17 cellular contexts compared by ENCODE assay signal in genomic region chr2:101006065-101006715, GRCh38. TPM values are rescaled to one million over a fixed set of nuclear protein-coding genes. Genes with fewer than 3 reads are reported as not detected.
A peak's percentile ranks its signal among the peaks of the same experiment; 100 is the strongest.
DNase-seq lines count a peak whose midpoint lies in the region; ATAC-seq and TF ChIP-seq lines count a peak whose summit lies in the region.
"Had no signal": no experiment of that assay in that cellular context is flagged by ENCODE, and none has a peak within 500 bp of the region (broad histone marks: within the 10 kb centered on the region; RNA-seq: fewer than 3 reads in every experiment).

No MANE protein-coding gene starts in this region.

- H3K27ac ChIP-seq in GM23338 (ENCODE audit: low read depth), result no peak overlapping the region
- H3K27ac ChIP-seq: skin epidermis had no signal

- POLR2A ChIA-PET in activated CD4-positive, alpha-beta T cell treated with anti-CD3 and anti-CD28 coated beads for 36 hours (lab: Charles Lee), result no interaction called here

- H3F3A ChIP-seq in GM23338 (replicated peaks; ENCODE audit: low read depth), result peaks cover 51% of the 10 kb centered on the region

- no peak for DNase-seq in activated CD4-positive, alpha-beta T cell treated with anti-CD3 and anti-CD28 coated beads for 36 hours
- DNase-seq in activated CD4-positive, alpha-beta T cell treated with anti-CD3 and anti-CD28 coated beads for 48 hours, result no peak
- no peak for DNase-seq in GM23338 (ENCODE audit: low spot score)
- DNase-seq in activated T-helper 2 cell treated with anti-CD3 and anti-CD28 coated beads, Interferon-gamma antibody, Interleukin-2, Interleukin-4, amounts not matched to agents 10 μg/mL and 5 μg/mL and 100 μg/mL, durations not matched to agents 14 hours and 24 hours and 36 hours (ENCODE audit: low spot score), result no peak
- no peak for DNase-seq in natural killer cell
- no peak for DNase-seq in left lobe of liver (ENCODE audit: low spot score)
- no peak for DNase-seq in SW 1271 (lab: John Stamatoyannopoulos, UW)
- DNase-seq: cortex of kidney, left ventricle myocardium superior, NCI-H1436 treated with DMSO at 0.1 percent for 48 hours, NCI-H2227 treated with DMSO at 0.1 percent for 48 hours, posterior cingulate gyrus, trophoblast cell had no signal

- H3K4me2 ChIP-seq in GM23338, result no peak overlapping the region

- peaks cover 71% of the 10 kb centered on the region for H3K36me3 Mint-ChIP-seq in activated CD4-positive, alpha-beta T cell treated with anti-CD3 and anti-CD28 coated beads for 36 hours (ENCODE audit: low read depth)
- H3K36me3 Mint-ChIP-seq in GM23338 (ENCODE audit: low read depth) (peaks cover 89% of the 10 kb centered on the region), natural killer cell (peaks cover 32% of the 10 kb centered on the region)
- peaks cover 84% of the 10 kb centered on the region for H3K36me3 Mint-ChIP-seq in activated T-helper 2 cell treated with anti-CD3 and anti-CD28 coated beads, Interferon-gamma antibody, Interleukin-2, Interleukin-4, amounts not matched to agents 10 μg/mL and 5 μg/mL and 100 μg/mL, durations not matched to agents 14 hours and 24 hours and 36 hours (ENCODE audit: low read depth)

- CTCF ChIA-PET in activated CD4-positive, alpha-beta T cell treated with anti-CD3 and anti-CD28 coated beads for 36 hours (lab: Charles Lee), result interaction anchor here (0.6 to 4.9 kb wide), 3 partner anchors 8 to 351 kb away, joined by 3 to 21 read pairs (median 3); no protein-coding TSS in a partner anchor

- no peaks in the 10 kb centered on the region for H3K9me2 ChIP-seq in GM23338 (ENCODE audit: insufficient read depth)

- peaks cover 36% of the 10 kb centered on the region for H3K79me2 ChIP-seq in GM23338 (replicated peaks; ENCODE audit: insufficient read depth)

- intact Hi-C loops in activated CD4-positive, alpha-beta T cell treated with anti-CD3 and anti-CD28 coated beads for 36 hours (cut with DNase I, micrococcal nuclease), result no loop called here
- intact Hi-C loops in activated T-helper 2 cell treated with anti-CD3 and anti-CD28 coated beads, Interferon-gamma antibody, Interleukin-2, Interleukin-4, amounts not matched to agents 10 μg/mL and 5 μg/mL and 100 μg/mL, durations not matched to agents 14 hours and 24 hours and 36 hours (cut with micrococcal nuclease), result no loop called here
- intact Hi-C loops in natural killer cell (cut with micrococcal nuclease), result no loop called here

- no peaks in the 10 kb centered on the region for H3K27me3 Mint-ChIP-seq in activated CD4-positive, alpha-beta T cell treated with anti-CD3 and anti-CD28 coated beads for 36 hours
- H3K27me3 Mint-ChIP-seq in GM23338 (ENCODE audit: insufficient read depth, low read depth, poor library complexity) (peaks cover 41% of the 10 kb centered on the region), natural killer cell (ENCODE audit: low read depth in 2 of 2) (no peaks in the 10 kb centered on the region)
- H3K27me3 Mint-ChIP-seq in activated T-helper 2 cell treated with anti-CD3 and anti-CD28 coated beads, Interferon-gamma antibody, Interleukin-2, Interleukin-4, amounts not matched to agents 10 μg/mL and 5 μg/mL and 100 μg/mL, durations not matched to agents 14 hours and 24 hours and 36 hours (ENCODE audit: low read depth), result no peaks in the 10 kb centered on the region

- ATAC-seq in activated CD4-positive, alpha-beta T cell treated with anti-CD3 and anti-CD28 coated beads for 36 hours, result no peak
- ATAC-seq in GM23338 (no peak), natural killer cell (no peak), left lobe of liver (no peak), GM21381 (IDR thresholded peaks at IDR 0.05; ENCODE audit: unreplicated experiment) (no peak)
- ATAC-seq: activated CD4-positive, CD25-positive, alpha-beta regulatory T cell treated with anti-CD3 and anti-CD28 coated beads, Interleukin-2, amount 50 U/mL, for 24 hours; left ventricle myocardium superior had no signal

- 0 out of 2 replicates have a peak, but pooled peaks cover 1% of the 10 kb centered on the region for H3K27me3 ChIP-seq in GM23338 (ENCODE audit: insufficient read depth)

- no peaks in the 10 kb centered on the region for H3K9me3 Mint-ChIP-seq in activated CD4-positive, alpha-beta T cell treated with anti-CD3 and anti-CD28 coated beads for 36 hours (ENCODE audit: low read depth)
- H3K9me3 Mint-ChIP-seq in GM23338, result peaks cover 11% of the 10 kb centered on the region
- H3K9me3 Mint-ChIP-seq in activated T-helper 2 cell treated with anti-CD3 and anti-CD28 coated beads, Interferon-gamma antibody, Interleukin-2, Interleukin-4, amounts not matched to agents 10 μg/mL and 5 μg/mL and 100 μg/mL, durations not matched to agents 14 hours and 24 hours and 36 hours, result no peaks in the 10 kb centered on the region
- H3K9me3 Mint-ChIP-seq in natural killer cell, result no peaks in the 10 kb centered on the region
- H3K9me3 Mint-ChIP-seq: T-helper 1 cell treated with Interleukin-12 subunit alpha and Interleukin-12 subunit beta and Interleukin-4 antibody, amounts not matched to agents 30 μg/mL and 1 μg/mL, for 36 hours had no signal

- H4K20me1 ChIP-seq in GM23338 (replicated peaks; ENCODE audit: insufficient read depth), result peaks cover 32% of the 10 kb centered on the region

- peaks cover 63% of the 10 kb centered on the region for H3K4me1 Mint-ChIP-seq in activated CD4-positive, alpha-beta T cell treated with anti-CD3 and anti-CD28 coated beads for 36 hours
- H3K4me1 Mint-ChIP-seq in GM23338 (peaks cover 42% of the 10 kb centered on the region), natural killer cell (peaks cover 43 to 64% of the 10 kb centered on the region in 2 donors)
- H3K4me1 Mint-ChIP-seq in activated T-helper 2 cell treated with anti-CD3 and anti-CD28 coated beads, Interferon-gamma antibody, Interleukin-2, Interleukin-4, amounts not matched to agents 10 μg/mL and 5 μg/mL and 100 μg/mL, durations not matched to agents 14 hours and 24 hours and 36 hours (ENCODE audit: low read depth), result peaks cover 44% of the 10 kb centered on the region

- no peak overlapping the region for H2AFZ ChIP-seq in GM23338

- H3K27ac Mint-ChIP-seq in activated CD4-positive, alpha-beta T cell treated with anti-CD3 and anti-CD28 coated beads for 36 hours, result peak overlapping the region; percentile 97
- H3K27ac Mint-ChIP-seq in GM23338 (no peak overlapping the region), natural killer cell (peak overlapping the region; percentile 34 to 93)
- peak overlapping the region; percentile 53 for H3K27ac Mint-ChIP-seq in activated T-helper 2 cell treated with anti-CD3 and anti-CD28 coated beads, Interferon-gamma antibody, Interleukin-2, Interleukin-4, amounts not matched to agents 10 μg/mL and 5 μg/mL and 100 μg/mL, durations not matched to agents 14 hours and 24 hours and 36 hours
- H3K27ac Mint-ChIP-seq: T-helper 1 cell treated with Interleukin-12 subunit alpha and Interleukin-12 subunit beta and Interleukin-4 antibody, amounts not matched to agents 30 μg/mL and 1 μg/mL, for 36 hours had no signal

- H3K4me3 ChIP-seq in GM23338, result no peak overlapping the region
- H3K4me3 ChIP-seq: skin epidermis had no signal

- TF ChIP-seq CTCF in GM23338 (conservative IDR thresholded peaks at IDR 0.05; ENCODE audit: low read depth in 2 of 2) (no peak), natural killer cell (IDR thresholded peaks at IDR 0.05) (no peak)

- H3K36me3 ChIP-seq in GM23338 (ENCODE audit: insufficient read depth), result peaks cover 54% of the 10 kb centered on the region

- peak overlapping the region; percentile 99 for H3K4me3 Mint-ChIP-seq in activated CD4-positive, alpha-beta T cell treated with anti-CD3 and anti-CD28 coated beads for 36 hours
- H3K4me3 Mint-ChIP-seq in GM23338 (peak overlapping the region; percentile 19; the same call in 1 of the 3 replicates), natural killer cell (no peak overlapping the region)
- H3K4me3 Mint-ChIP-seq in activated T-helper 2 cell treated with anti-CD3 and anti-CD28 coated beads, Interferon-gamma antibody, Interleukin-2, Interleukin-4, amounts not matched to agents 10 μg/mL and 5 μg/mL and 100 μg/mL, durations not matched to agents 14 hours and 24 hours and 36 hours (ENCODE audit: low read depth), result no peak overlapping the region
- H3K4me3 Mint-ChIP-seq: T-helper 1 cell treated with Interleukin-12 subunit alpha and Interleukin-12 subunit beta and Interleukin-4 antibody, amounts not matched to agents 30 μg/mL and 1 μg/mL, for 36 hours had no signal

- H3K4me1 ChIP-seq in GM23338 (ENCODE audit: insufficient read depth), result peaks cover 12% of the 10 kb centered on the region

TF ChIP-seq in GM23338, 12 proteins besides CTCF, POLR2A, EP300 and RAD21 (continues in another document):
- TF ChIP-seq, protein P1, sequence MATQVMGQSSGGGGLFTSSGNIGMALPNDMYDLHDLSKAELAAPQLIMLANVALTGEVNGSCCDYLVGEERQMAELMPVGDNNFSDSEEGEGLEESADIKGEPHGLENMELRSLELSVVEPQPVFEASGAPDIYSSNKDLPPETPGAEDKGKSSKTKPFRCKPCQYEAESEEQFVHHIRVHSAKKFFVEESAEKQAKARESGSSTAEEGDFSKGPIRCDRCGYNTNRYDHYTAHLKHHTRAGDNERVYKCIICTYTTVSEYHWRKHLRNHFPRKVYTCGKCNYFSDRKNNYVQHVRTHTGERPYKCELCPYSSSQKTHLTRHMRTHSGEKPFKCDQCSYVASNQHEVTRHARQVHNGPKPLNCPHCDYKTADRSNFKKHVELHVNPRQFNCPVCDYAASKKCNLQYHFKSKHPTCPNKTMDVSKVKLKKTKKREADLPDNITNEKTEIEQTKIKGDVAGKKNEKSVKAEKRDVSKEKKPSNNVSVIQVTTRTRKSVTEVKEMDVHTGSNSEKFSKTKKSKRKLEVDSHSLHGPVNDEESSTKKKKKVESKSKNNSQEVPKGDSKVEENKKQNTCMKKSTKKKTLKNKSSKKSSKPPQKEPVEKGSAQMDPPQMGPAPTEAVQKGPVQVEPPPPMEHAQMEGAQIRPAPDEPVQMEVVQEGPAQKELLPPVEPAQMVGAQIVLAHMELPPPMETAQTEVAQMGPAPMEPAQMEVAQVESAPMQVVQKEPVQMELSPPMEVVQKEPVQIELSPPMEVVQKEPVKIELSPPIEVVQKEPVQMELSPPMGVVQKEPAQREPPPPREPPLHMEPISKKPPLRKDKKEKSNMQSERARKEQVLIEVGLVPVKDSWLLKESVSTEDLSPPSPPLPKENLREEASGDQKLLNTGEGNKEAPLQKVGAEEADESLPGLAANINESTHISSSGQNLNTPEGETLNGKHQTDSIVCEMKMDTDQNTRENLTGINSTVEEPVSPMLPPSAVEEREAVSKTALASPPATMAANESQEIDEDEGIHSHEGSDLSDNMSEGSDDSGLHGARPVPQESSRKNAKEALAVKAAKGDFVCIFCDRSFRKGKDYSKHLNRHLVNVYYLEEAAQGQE (IDR thresholded peaks at IDR 0.05; ENCODE audit: unreplicated experiment), result no peak
- no peak for TF ChIP-seq CREB1 (CRISPR knock-in tag; IDR thresholded peaks at IDR 0.05; ENCODE audit: low read depth)

RNA-seq across cellular contexts. Expression of gene RPL31, which starts 4.1 kb away (rescaled TPM):
- 1,000 to 10,000 TPM in 1 of 2 experiments, 100 to 1,000 TPM in 1; 889 to 1,817 TPM for total RNA-seq in activated CD4-positive, alpha-beta T cell treated with anti-CD3 and anti-CD28 coated beads for 36 hours
- 819 and 926 TPM in 2 replicates for total RNA-seq in GM23338 (2014; rRNA removed; shearing (Covaris generic))
- 3,213 and 3,415 TPM in 2 replicates for polyA plus RNA-seq in GM23338 (2016; fragmentation: Nextera tagmentation; extraction: Ambion mirVana)
- total RNA-seq in activated T-helper 2 cell treated with anti-CD3 and anti-CD28 coated beads, Interferon-gamma antibody, Interleukin-2, Interleukin-4, amounts not matched to agents 10 μg/mL and 5 μg/mL and 100 μg/mL, durations not matched to agents 14 hours and 24 hours and 36 hours, result 1,195 and 1,243 TPM in 2 replicates
- total RNA-seq in natural killer cell (100 to 1,000 TPM; 797 to 996 (median 940) TPM), left lobe of liver (410 TPM)

Comparison
In these comparisons a context has a peak if more than half of its experiments do, and no peak if none do; other contexts are left out.
1. H3K4me3 Mint-ChIP-seq: peak in activated CD4-positive, alpha-beta T cell treated with anti-CD3 and anti-CD28 coated beads for 36 hours (single experiment) and GM23338 (single experiment); none in activated T-helper 2 cell treated with anti-CD3 and anti-CD28 coated beads, Interferon-gamma antibody, Interleukin-2, Interleukin-4, amounts not matched to agents 10 μg/mL and 5 μg/mL and 100 μg/mL, durations not matched to agents 14 hours and 24 hours and 36 hours (single experiment) and natural killer cell (single experiment).